In genomic region chr17:37479025-37479424, GRCh38 we compare ENCODE assay signal across 1 cellular context.
TF ChIP-seq lines count a peak whose summit lies in the region.

No MANE protein-coding gene starts in this region.

TF ChIP-seq in GM23338, 12 proteins besides CTCF, POLR2A, EP300 and RAD21 (continued from another document):
- TF ChIP-seq CREB1 (CRISPR knock-in tag; IDR thresholded peaks at IDR 0.05; ENCODE audit: low read depth) (no peak), NANOG (IDR thresholded peaks at IDR 0.05; ENCODE audit: borderline replicate concordance) (no peak), ZNF114 (CRISPR knock-in tag; IDR thresholded peaks at IDR 0.05) (no peak), ZNF462 (CRISPR knock-in tag; IDR thresholded peaks at IDR 0.05) (no peak), REST (IDR thresholded peaks at IDR 0.05; ENCODE audit: unreplicated experiment) (no peak)
